In the genomic region with DNA sequence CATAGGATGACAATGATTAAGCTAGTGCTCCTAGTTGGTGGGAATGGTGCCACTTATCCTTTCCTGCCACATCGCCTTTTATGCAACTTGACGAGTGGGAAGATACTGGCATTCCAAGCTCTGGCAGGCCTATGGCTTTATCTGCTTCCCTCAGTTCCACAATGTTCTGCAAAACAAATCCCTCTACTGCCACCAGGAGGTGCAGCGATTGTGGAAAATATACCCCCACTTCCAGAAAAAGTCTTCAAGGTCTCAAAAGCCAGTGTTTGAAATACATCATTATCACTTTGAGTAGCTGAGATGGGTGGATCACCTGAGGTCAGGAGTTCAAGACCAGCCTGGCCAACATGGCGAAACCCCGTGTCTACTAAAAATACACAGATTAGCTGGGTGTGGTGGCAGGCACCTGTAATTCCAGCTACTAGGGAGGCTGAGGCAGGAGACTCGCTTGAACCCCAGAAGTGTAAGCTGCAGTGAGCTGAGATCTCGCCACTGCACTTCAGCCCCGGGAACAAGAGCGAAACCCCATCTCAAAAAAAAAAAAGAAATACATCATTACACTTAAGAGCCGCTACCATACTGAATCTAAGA, we compare ENCODE assay signal across 8 cellular contexts. TPM values are rescaled to one million over a fixed set of nuclear protein-coding genes. Genes with fewer than 3 reads are reported as not detected.
DNase-seq lines count a peak whose midpoint lies in the region; ATAC-seq and TF ChIP-seq lines count a peak whose summit lies in the region.

No MANE protein-coding gene starts in this region.

- H3K4me3 ChIP-seq in A673 (ENCODE audit: low read depth, low read length, poor library complexity, severe bottlenecking) (no peak overlapping the region), heart right ventricle (no peak overlapping the region), retinal pigment epithelial cell (ENCODE audit: low read length) (no peak overlapping the region)

- H3K9me3 ChIP-seq in A673 (ENCODE audit: low read depth, low read length, poor library complexity, severe bottlenecking) = no peaks in the 10 kb centered on the region
- no peaks in the 10 kb centered on the region for H3K9me3 ChIP-seq in heart right ventricle

- peaks cover 9% of the 10 kb centered on the region for H3K36me3 Mint-ChIP-seq in activated naive CD4-positive, alpha-beta T cell treated with anti-CD3 and anti-CD28 coated beads, Interleukin-2, amount 50 U/mL, for 24 hours

- H3K4me1 Mint-ChIP-seq in activated naive CD4-positive, alpha-beta T cell treated with anti-CD3 and anti-CD28 coated beads, Interleukin-2, amount 50 U/mL, for 24 hours = peaks cover 75% of the 10 kb centered on the region

- no TSS peak for BruUV-seq in A673 (replicated peaks; lab: Mats Ljungman, UMichigan)

- intact Hi-C loops in A673 (cut with micrococcal nuclease; ENCODE audit: unreplicated experiment) = loop anchor here (5.0 kb wide), 1 partner anchor 92 kb away; no protein-coding TSS in a partner anchor
- intact Hi-C loops in heart right ventricle (cut with DNase I) = loop anchor here in 9 of 10 donors (1.0 to 10.0 kb wide), 11 partner anchors 33 to 142 kb away; no protein-coding TSS in a partner anchor

- H3K4me1 ChIP-seq in A673 (ENCODE audit: insufficient read depth, low read length, poor library complexity, severe bottlenecking) (peaks cover 6% of the 10 kb centered on the region), heart right ventricle (peaks cover 0 to 56% (median 37%) of the 10 kb centered on the region in 9 donors)

- H3K36me3 ChIP-seq in A673 (ENCODE audit: insufficient read depth, low read length, poor library complexity, severe bottlenecking) (no peaks in the 10 kb centered on the region), heart right ventricle (no peaks in the 10 kb centered on the region)

- DNase-seq in A673 (ENCODE audit: low spot score) = peak; percentile 69
- DNase-seq in Daoy (ENCODE audit: low read depth) = peak; percentile 42
- DNase-seq in NCI-H2107 (lab: John Stamatoyannopoulos, UW) = peak; percentile 4
- DNase-seq in heart right ventricle = peak in 1 of 2 donors; percentile 70
- no peak for DNase-seq in retinal pigment epithelial cell (ENCODE audit: low read depth)

- H3K27ac Mint-ChIP-seq in activated naive CD4-positive, alpha-beta T cell treated with anti-CD3 and anti-CD28 coated beads, Interleukin-2, amount 50 U/mL, for 24 hours = peak overlapping the region; percentile 32

- POLR2A ChIA-PET in A673 (lab: Charles Lee; ENCODE audit: low non-redundant PET) = interaction anchor here (0.7 kb wide), 1 partner anchor 1927 kb away, joined by 3 read pairs; no protein-coding TSS in a partner anchor

- no peaks in the 10 kb centered on the region for H3K9me3 Mint-ChIP-seq in activated naive CD4-positive, alpha-beta T cell treated with anti-CD3 and anti-CD28 coated beads, Interleukin-2, amount 50 U/mL, for 24 hours

- 50 to 52% methylated on average over 10 of the region's 10 CpGs for WGBS in heart right ventricle, 2 donors

- H3K27ac ChIP-seq in A673 (ENCODE audit: low read depth, low read length, poor library complexity, severe bottlenecking) = no peak overlapping the region
- H3K27ac ChIP-seq in heart right ventricle = peak overlapping the region in 1 of 10 donors; percentile 13

- peak overlapping the region; percentile 49 for H3K4me3 Mint-ChIP-seq in activated naive CD4-positive, alpha-beta T cell treated with anti-CD3 and anti-CD28 coated beads, Interleukin-2, amount 50 U/mL, for 24 hours

- H3K27me3 Mint-ChIP-seq in activated naive CD4-positive, alpha-beta T cell treated with anti-CD3 and anti-CD28 coated beads, Interleukin-2, amount 50 U/mL, for 24 hours = no peaks in the 10 kb centered on the region

- CTCF ChIA-PET in A673 (lab: Charles Lee) = interaction anchor here (0.6 to 1.4 kb wide), 3 partner anchors 16 to 288 kb away, joined by 3 read pairs; no protein-coding TSS in a partner anchor

- peak in 5 of 8 donors; percentile 23 to 59 (median 54) for ATAC-seq in heart right ventricle
- no peak for ATAC-seq in HG03159 (IDR thresholded peaks at IDR 0.05; ENCODE audit: unreplicated experiment)
- ATAC-seq in GM19452 (IDR thresholded peaks at IDR 0.05; ENCODE audit: unreplicated experiment) = no peak

- H3K27me3 ChIP-seq in A673 (replicated peaks; ENCODE audit: insufficient read depth, low read depth, low read length, poor library complexity) = no peaks in the 10 kb centered on the region
- no peaks in the 10 kb centered on the region for H3K27me3 ChIP-seq in heart right ventricle

- TF ChIP-seq CTCF in A673 (conservative IDR thresholded peaks at IDR 0.05; ENCODE audit: low read depth, low read length) = peak; percentile 66
- TF ChIP-seq CTCF in heart right ventricle (IDR thresholded peaks at IDR 0.05) = peak; percentile 38 to 81 (median 70)
- peak; percentile 81 for TF ChIP-seq CTCF in retinal pigment epithelial cell (conservative IDR thresholded peaks at IDR 0.05; ENCODE audit: low read depth, low read length)

RNA-seq across cellular contexts. Expression of gene CLINT1, which starts 3.4 kb away (rescaled TPM):
- total RNA-seq in A673 (2021) (69.6 and 71.4 TPM in 2 replicates), heart right ventricle (10 to 100 TPM; 44.4 to 54.7 (median 52.0) TPM)
- 47.6 and 52.6 TPM in 2 replicates for total RNA-seq in Daoy (2014; rRNA removed; shearing (Covaris generic))
- 10 to 100 TPM; 15.1 to 21.5 TPM for polyA plus RNA-seq in heart right ventricle

Comparison
In these comparisons a context has a peak if more than half of its experiments do, and no peak if none do; other contexts are left out.
1. ATAC-seq: peak in heart right ventricle (5 of 8); none in HG03159 (single experiment) and GM19452 (single experiment).
2. Peak in every context shown above with its lines, with median percentiles within 50 percentile points of each other: CTCF ChIP-seq.